1 cellular context compared by ENCODE assay signal in genomic region chr14:90281766-90282165, GRCh38.
TF ChIP-seq lines count a peak whose summit lies in the region.

No MANE protein-coding gene starts in this region.

TF ChIP-seq in SK-N-SH treated with all-trans-retinoic acid at 6 μM for 48 hours, 23 proteins besides CTCF, POLR2A, EP300 and RAD21 (continued from another document):
- TF ChIP-seq, protein P1, sequence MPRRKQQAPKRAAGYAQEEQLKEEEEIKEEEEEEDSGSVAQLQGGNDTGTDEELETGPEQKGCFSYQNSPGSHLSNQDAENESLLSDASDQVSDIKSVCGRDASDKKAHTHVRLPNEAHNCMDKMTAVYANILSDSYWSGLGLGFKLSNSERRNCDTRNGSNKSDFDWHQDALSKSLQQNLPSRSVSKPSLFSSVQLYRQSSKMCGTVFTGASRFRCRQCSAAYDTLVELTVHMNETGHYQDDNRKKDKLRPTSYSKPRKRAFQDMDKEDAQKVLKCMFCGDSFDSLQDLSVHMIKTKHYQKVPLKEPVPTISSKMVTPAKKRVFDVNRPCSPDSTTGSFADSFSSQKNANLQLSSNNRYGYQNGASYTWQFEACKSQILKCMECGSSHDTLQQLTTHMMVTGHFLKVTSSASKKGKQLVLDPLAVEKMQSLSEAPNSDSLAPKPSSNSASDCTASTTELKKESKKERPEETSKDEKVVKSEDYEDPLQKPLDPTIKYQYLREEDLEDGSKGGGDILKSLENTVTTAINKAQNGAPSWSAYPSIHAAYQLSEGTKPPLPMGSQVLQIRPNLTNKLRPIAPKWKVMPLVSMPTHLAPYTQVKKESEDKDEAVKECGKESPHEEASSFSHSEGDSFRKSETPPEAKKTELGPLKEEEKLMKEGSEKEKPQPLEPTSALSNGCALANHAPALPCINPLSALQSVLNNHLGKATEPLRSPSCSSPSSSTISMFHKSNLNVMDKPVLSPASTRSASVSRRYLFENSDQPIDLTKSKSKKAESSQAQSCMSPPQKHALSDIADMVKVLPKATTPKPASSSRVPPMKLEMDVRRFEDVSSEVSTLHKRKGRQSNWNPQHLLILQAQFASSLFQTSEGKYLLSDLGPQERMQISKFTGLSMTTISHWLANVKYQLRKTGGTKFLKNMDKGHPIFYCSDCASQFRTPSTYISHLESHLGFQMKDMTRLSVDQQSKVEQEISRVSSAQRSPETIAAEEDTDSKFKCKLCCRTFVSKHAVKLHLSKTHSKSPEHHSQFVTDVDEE (CRISPR knock-in tag; IDR thresholded peaks at IDR 0.05): no peak
- TF ChIP-seq SNAI2 (CRISPR knock-in tag; IDR thresholded peaks at IDR 0.05): no peak
- no peak for TF ChIP-seq POU6F1 (CRISPR knock-in tag; IDR thresholded peaks at IDR 0.05; ENCODE audit: borderline replicate concordance, low read depth)
- TF ChIP-seq, protein P2, sequence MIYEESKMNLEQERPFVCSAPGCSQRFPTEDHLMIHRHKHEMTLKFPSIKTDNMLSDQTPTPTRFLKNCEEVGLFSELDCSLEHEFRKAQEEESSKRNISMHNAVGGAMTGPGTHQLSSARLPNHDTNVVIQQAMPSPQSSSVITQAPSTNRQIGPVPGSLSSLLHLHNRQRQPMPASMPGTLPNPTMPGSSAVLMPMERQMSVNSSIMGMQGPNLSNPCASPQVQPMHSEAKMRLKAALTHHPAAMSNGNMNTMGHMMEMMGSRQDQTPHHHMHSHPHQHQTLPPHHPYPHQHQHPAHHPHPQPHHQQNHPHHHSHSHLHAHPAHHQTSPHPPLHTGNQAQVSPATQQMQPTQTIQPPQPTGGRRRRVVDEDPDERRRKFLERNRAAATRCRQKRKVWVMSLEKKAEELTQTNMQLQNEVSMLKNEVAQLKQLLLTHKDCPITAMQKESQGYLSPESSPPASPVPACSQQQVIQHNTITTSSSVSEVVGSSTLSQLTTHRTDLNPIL (CRISPR knock-in tag; IDR thresholded peaks at IDR 0.05; ENCODE audit: low read depth): no peak
- no peak for TF ChIP-seq ZNF565 (CRISPR knock-in tag; conservative IDR thresholded peaks at IDR 0.05; ENCODE audit: low read depth)
